ENCODE assay signal across 8 cellular contexts in the genomic region with DNA sequence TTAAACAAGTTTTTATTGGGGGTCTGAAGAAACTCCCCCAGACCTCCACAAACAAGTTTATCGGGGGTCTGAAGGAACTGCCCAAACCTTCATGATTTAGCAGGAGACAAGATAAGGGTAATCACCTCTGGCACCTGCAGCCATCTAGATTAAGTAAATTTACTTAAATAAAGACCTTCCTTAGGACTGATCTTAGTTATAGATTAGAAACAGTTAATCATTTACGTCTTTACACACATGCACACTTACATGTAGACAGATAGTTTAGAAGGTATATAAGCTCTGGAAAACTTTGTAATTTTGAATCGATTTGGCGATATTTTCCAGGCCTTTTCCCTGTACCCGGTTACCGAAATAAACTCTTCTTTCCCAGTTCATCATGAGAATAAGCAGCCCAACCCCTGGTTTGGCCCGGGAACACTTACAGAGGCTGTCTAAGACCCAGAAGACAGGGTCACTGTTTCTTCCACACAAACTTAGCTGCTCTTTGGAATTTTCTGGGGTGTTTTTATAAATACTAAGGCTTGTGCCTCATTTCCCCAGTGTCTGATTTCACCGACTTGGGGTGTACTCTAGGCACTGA. TPM values are rescaled to one million over a fixed set of nuclear protein-coding genes. Genes with fewer than 3 reads are reported as not detected.
DNase-seq lines count a peak whose midpoint lies in the region; ATAC-seq and TF ChIP-seq lines count a peak whose summit lies in the region.

No MANE protein-coding gene starts in this region.

- peak overlapping the region; percentile 92 for H3K27ac Mint-ChIP-seq in activated CD8-positive, alpha-beta T cell treated with anti-CD3 and anti-CD28 coated beads, Interleukin-2, amount 10 ng/mL, durations not matched to agents 7 days and 5 days

- TF ChIP-seq CTCF in right atrium auricular region (IDR thresholded peaks at IDR 0.05), result no peak

- H3K4me3 ChIP-seq in HAP-1 (peak overlapping the region; percentile 93), right atrium auricular region (peak overlapping the region; percentile 29 to 57), skeletal muscle tissue (ENCODE audit: low read length in 3 of 3) (peak overlapping the region; percentile 77 to 87 (median 78))

- peaks cover 22% of the 10 kb centered on the region for H3K36me3 Mint-ChIP-seq in activated CD8-positive, alpha-beta T cell treated with anti-CD3 and anti-CD28 coated beads, Interleukin-2, amount 10 ng/mL, durations not matched to agents 7 days and 5 days (ENCODE audit: low read depth)

- POLR2A ChIA-PET in activated CD8-positive, alpha-beta T cell treated with anti-CD3 and anti-CD28 coated beads, Interleukin-2, amount 10 ng/mL, durations not matched to agents 7 days and 5 days (lab: Charles Lee), result interaction anchor here (0.6 to 1.6 kb wide), 6 partner anchors 9 to 94 kb away, joined by 3 to 6 read pairs (median 4); no protein-coding TSS in a partner anchor

- CTCF ChIA-PET in activated CD8-positive, alpha-beta T cell treated with anti-CD3 and anti-CD28 coated beads, Interleukin-2, amount 10 ng/mL, durations not matched to agents 7 days and 5 days (lab: Charles Lee), result interaction anchor here (1.0 to 1.6 kb wide), 3 partner anchors 17 to 106 kb away, joined by 3 to 18 read pairs (median 5); a partner anchor contains a TSS

- H3K9ac ChIP-seq in skeletal muscle tissue (ENCODE audit: low read depth in 1 of 3, low read length in 3 of 3), result peak overlapping the region; percentile 78 to 83 (median 80)

- H3K4me1 ChIP-seq in HAP-1 (peaks cover 20% of the 10 kb centered on the region), right atrium auricular region (peaks cover 0 to 9% of the 10 kb centered on the region in 2 donors), skeletal muscle tissue (ENCODE audit: control insufficient read depth in 3 of 3, insufficient read depth in 3 of 3, low read length in 3 of 3) (peaks cover 7 to 11% (median 8%) of the 10 kb centered on the region in 3 donors)

- H3K9me3 Mint-ChIP-seq in activated CD8-positive, alpha-beta T cell treated with anti-CD3 and anti-CD28 coated beads, Interleukin-2, amount 10 ng/mL, durations not matched to agents 7 days and 5 days (ENCODE audit: insufficient read depth), result peaks cover 17% of the 10 kb centered on the region

- peaks cover 28% of the 10 kb centered on the region for H3K4me1 Mint-ChIP-seq in activated CD8-positive, alpha-beta T cell treated with anti-CD3 and anti-CD28 coated beads, Interleukin-2, amount 10 ng/mL, durations not matched to agents 7 days and 5 days (ENCODE audit: low read depth)

- no peaks in the 10 kb centered on the region; the same call in 1 of the 2 replicates for H3K9me3 ChIP-seq in HAP-1
- peaks cover 0 to 11% of the 10 kb centered on the region in 2 donors for H3K9me3 ChIP-seq in right atrium auricular region
- peaks cover 0 to 4% (median 0%) of the 10 kb centered on the region in 3 donors for H3K9me3 ChIP-seq in skeletal muscle tissue (ENCODE audit: control insufficient read depth in 3 of 3, low read length in 3 of 3)

- no peak for ATAC-seq in activated CD8-positive, alpha-beta T cell treated with anti-CD3 and anti-CD28 coated beads, Interleukin-2, amount 10 ng/mL, durations not matched to agents 7 days and 5 days
- no peak for ATAC-seq in GM18511 (IDR thresholded peaks at IDR 0.05; ENCODE audit: unreplicated experiment)

- H3K36me3 ChIP-seq in HAP-1 (replicated peaks) (peaks cover 6% of the 10 kb centered on the region), right atrium auricular region (no peaks in the 10 kb centered on the region), skeletal muscle tissue (ENCODE audit: control insufficient read depth in 3 of 3, insufficient read depth in 3 of 3, low read length in 3 of 3) (no peaks in the 10 kb centered on the region)

- in situ Hi-C loops in HAP-1 (cut with MboI; ENCODE audit: low sequenced_read_pairs), result loop anchor here (25.0 kb wide), 1 partner anchor 362 kb away; no protein-coding TSS in a partner anchor

- peaks cover 8% of the 10 kb centered on the region for H3K27me3 Mint-ChIP-seq in activated CD8-positive, alpha-beta T cell treated with anti-CD3 and anti-CD28 coated beads, Interleukin-2, amount 10 ng/mL, durations not matched to agents 7 days and 5 days (ENCODE audit: low read depth)

- DNase-seq in HAP-1 (ENCODE audit: low spot score in 2 of 2) (no peak), right atrium auricular region (ENCODE audit: low spot score) (no peak), superior temporal gyrus (ENCODE audit: extremely low spot score) (no peak)
- no peak for DNase-seq in activated CD8-positive, alpha-beta T cell treated with anti-CD3 and anti-CD28 coated beads, Interleukin-2, amount 10 ng/mL, durations not matched to agents 7 days and 5 days
- DNase-seq in activated effector memory CD4-positive, alpha-beta T cell treated with Interleukin-2 at 50 U/mL for 16 hours, result no peak
- no peak for DNase-seq in effector CD4-positive, alpha-beta T cell

- H3K27me3 ChIP-seq in HAP-1 (ENCODE audit: low read depth), result no peaks in the 10 kb centered on the region; the same call in 1 of the 2 replicates
- H3K27me3 ChIP-seq in right atrium auricular region, result no peaks in the 10 kb centered on the region
- no peaks in the 10 kb centered on the region for H3K27me3 ChIP-seq in skeletal muscle tissue (ENCODE audit: control insufficient read depth in 3 of 3, insufficient read depth in 3 of 3, low read length in 3 of 3)

- H3K4me3 Mint-ChIP-seq in activated CD8-positive, alpha-beta T cell treated with anti-CD3 and anti-CD28 coated beads, Interleukin-2, amount 10 ng/mL, durations not matched to agents 7 days and 5 days, result peak overlapping the region; percentile 93

- H3K27ac ChIP-seq in right atrium auricular region, result peak overlapping the region; percentile 73 to 75
- peak overlapping the region; percentile 87 for H3K27ac ChIP-seq in skeletal muscle tissue (ENCODE audit: low read depth, low read length)

RNA-seq across cellular contexts. Expression of a gene that starts 0.6 kb away (rescaled TPM):
- 10 to 100 TPM; 46.3 to 48.9 TPM for total RNA-seq in activated CD8-positive, alpha-beta T cell treated with anti-CD3 and anti-CD28 coated beads, Interleukin-2, amount 10 ng/mL, durations not matched to agents 7 days and 5 days
- total RNA-seq in right atrium auricular region (under 1 TPM in 1 of 2 donors, not detected in 1; 0.78 TPM), skeletal muscle tissue (2.6 TPM)

Comparison
In these comparisons a context has a peak if more than half of its experiments do, and no peak if none do; other contexts are left out.
1. H3K4me3 ChIP-seq: peak in every context shown above with its lines; median percentile 93 in HAP-1; 78 in skeletal muscle tissue; 43 in right atrium auricular region.
2. RNA of a gene that starts 0.6 kb away (total RNA-seq): 46.3 to 48.9 TPM in activated CD8-positive, alpha-beta T cell treated with anti-CD3 and anti-CD28 coated beads, Interleukin-2, amount 10 ng/mL, durations not matched to agents 7 days and 5 days; 2.6 TPM in skeletal muscle tissue (single experiment) and 0.78 TPM in right atrium auricular region; every median in the first group is over 10 times any median in the second.